In the genomic region with DNA sequence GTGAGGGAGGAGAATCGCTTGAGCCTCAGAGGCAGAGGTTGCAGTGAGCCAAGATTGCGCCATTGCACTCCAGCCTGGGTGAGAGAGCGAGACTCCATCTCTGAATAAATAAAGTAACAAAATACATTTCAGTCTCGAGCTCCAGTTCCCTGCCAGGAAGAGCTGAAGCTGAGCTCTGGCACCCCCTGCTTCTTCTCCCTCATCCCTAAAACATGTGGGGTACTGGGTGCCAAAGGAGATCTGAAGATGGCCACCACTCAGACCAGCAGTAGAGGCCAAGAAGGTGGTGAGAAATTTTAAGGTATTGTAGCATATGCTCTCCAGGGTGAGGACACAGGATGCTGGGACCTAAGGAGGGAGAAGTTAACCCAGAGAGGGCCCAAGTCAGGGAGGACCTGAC, we compare ENCODE assay signal across 33 cellular contexts.
DNase-seq lines count a peak whose midpoint lies in the region; ATAC-seq, FAIRE-seq and TF ChIP-seq lines count a peak whose summit lies in the region.
"Had no signal": no experiment of that assay in that cellular context is flagged by ENCODE, and none has a peak within 500 bp of the region (broad histone marks: within the 10 kb centered on the region; RNA-seq: fewer than 3 reads in every experiment).

No MANE protein-coding gene starts in this region.

- no peaks in the 10 kb centered on the region for H3K36me3 Mint-ChIP-seq in activated naive CD8-positive, alpha-beta T cell treated with anti-CD3 and anti-CD28 coated beads, Interleukin-2, amount 50 U/mL, for 24 hours (ENCODE audit: low read depth)
- H3K36me3 Mint-ChIP-seq in stimulated activated memory B cell treated with anti-CD40 and anti-IgM and Interleukin-4, amounts not matched to agents 10 μg/mL and 1 μg/mL and 100 μg/mL, for 72 hours = peaks cover 34% of the 10 kb centered on the region
- no peaks in the 10 kb centered on the region for H3K36me3 Mint-ChIP-seq in mesothelial cell of epicardium
- H3K36me3 Mint-ChIP-seq: natural killer cell had no signal

- H4K20me1 ChIP-seq in HepG2 (ENCODE audit: insufficient read depth, low read length) = no peaks in the 10 kb centered on the region

- H3K4me2 ChIP-seq in HepG2 (ENCODE audit: low read depth, low read length) = no peak overlapping the region
- H3K4me2 ChIP-seq: PC-9 had no signal

- no peak for DNase-seq in HepG2 (ENCODE audit: low spot score)
- DNase-seq in right lobe of liver = no peak
- DNase-seq in MV-4-11 (lab: John Stamatoyannopoulos, UW) = peak; percentile 38
- no peak for DNase-seq in activated naive CD8-positive, alpha-beta T cell treated with anti-CD3 and anti-CD28 coated beads, Interleukin-2, amount 50 U/mL, for 24 hours
- no peak for DNase-seq in ACHN
- DNase-seq in mesothelial cell of epicardium (ENCODE audit: low spot score in 2 of 2, unreplicated experiment in 2 of 2) = no peak
- no peak for DNase-seq in mucosa of descending colon
- DNase-seq: activated CD8-positive, alpha-beta T cell treated with anti-CD3 and anti-CD28 coated beads, Interleukin-2, amount 10 ng/mL, durations not matched to agents 7 days and 5 days; activated naive CD4-positive, alpha-beta T cell treated with Interleukin-2 at 50 U/mL for 16 hours; activated T-cell treated with anti-CD3 and anti-CD28 coated beads, Interleukin-2, amount 50 U/mL, for 1 hour; amygdala; C1 segment of cervical spinal cord; Calu3; effector CD8-positive, alpha-beta T cell; KG1; left colon; mesendoderm; natural killer cell; NCI-H1048; NCI-H1930; NCI-H2227 treated with DMSO at 0.1 percent for 48 hours; NCI-H748 treated with DMSO at 0.1 percent for 48 hours; ovary; PC-9; SHP77; stimulated activated CD4-positive, alpha-beta T cell treated with anti-CD3 and anti-CD28 coated beads, Interleukin-12 subunit alpha, Interleukin-12 subunit beta, amount 100 ng/mL, for 4 hours; stimulated activated CD4-positive, alpha-beta T cell treated with anti-CD3 and anti-CD28 coated beads, Interleukin-4, amount 100 ng/mL, for 24 hours; stimulated activated naive CD8-positive, alpha-beta T cell treated with anti-CD3 and anti-CD28 coated beads, Interleukin-15, amount 100 ng/mL, for 72 hours; tibial artery had no signal

- H3K4me1 ChIP-seq in HepG2 (ENCODE audit: insufficient read depth, low read length) = peaks cover 15% of the 10 kb centered on the region
- H3K4me1 ChIP-seq in right lobe of liver = peaks cover 0 to 5% (median 0%) of the 10 kb centered on the region in 4 donors
- H3K4me1 ChIP-seq in mucosa of descending colon (ENCODE audit: low read depth) = peaks cover 5% of the 10 kb centered on the region
- H3K4me1 ChIP-seq: breast epithelium, right atrium auricular region had no signal

- intact Hi-C loops in HepG2 (cut with micrococcal nuclease; ENCODE audit: unreplicated experiment) = no loop called here
- intact Hi-C loops in right lobe of liver (cut with DNase I) = loop anchor here (10.0 kb wide), 2 partner anchors 797 to 807 kb away; no protein-coding TSS in a partner anchor
- intact Hi-C loops in mucosa of descending colon (cut with DNase I, micrococcal nuclease) = loop anchor here in 1 of 2 donors (10.0 kb wide), 1 partner anchor 157 kb away; no protein-coding TSS in a partner anchor

- in situ Hi-C loops in HepG2 (cut with HindIII; ENCODE audit: extremely low pct_ligation_motif_present, low pct_unique_long_range_greater_than_20kb) = loop anchor here (10.0 kb wide), 2 partner anchors 477 to 807 kb away; no protein-coding TSS in a partner anchor
- in situ Hi-C loops in ACHN (cut with HindIII; ENCODE audit: low pct_ligation_motif_present, low pct_unique_long_range_greater_than_20kb, low sequenced_read_pairs) = no loop called here

- TF ChIP-seq RAD21 in HepG2 (CRISPR knock-in tag; IDR thresholded peaks at IDR 0.05) = no peak

- 44% methylated on average over 4 of the region's 4 CpGs for WGBS in HepG2 (ENCODE audit: low lambda C conversion rate)
- 53% methylated on average over 3 of the region's 4 CpGs for WGBS in right lobe of liver (ENCODE audit: insufficient coverage, low coverage, low lambda C conversion rate, missing lambda C conversion rate)

- H3K4me3 Mint-ChIP-seq in activated naive CD8-positive, alpha-beta T cell treated with anti-CD3 and anti-CD28 coated beads, Interleukin-2, amount 50 U/mL, for 24 hours = peak overlapping the region; percentile 61
- H3K4me3 Mint-ChIP-seq in stimulated activated memory B cell treated with anti-CD40 and anti-IgM and Interleukin-4, amounts not matched to agents 10 μg/mL and 1 μg/mL and 100 μg/mL, for 72 hours = peak overlapping the region; percentile 92
- H3K4me3 Mint-ChIP-seq in mesothelial cell of epicardium = no peak overlapping the region
- H3K4me3 Mint-ChIP-seq: activated CD8-positive, alpha-beta T cell treated with anti-CD3 and anti-CD28 coated beads, Interleukin-2, amount 10 ng/mL, durations not matched to agents 7 days and 5 days; natural killer cell; stimulated activated naive CD8-positive, alpha-beta T cell treated with anti-CD3 and anti-CD28 coated beads, Interleukin-15, amount 100 ng/mL, for 72 hours had no signal

- H3K9me3 Mint-ChIP-seq in activated naive CD8-positive, alpha-beta T cell treated with anti-CD3 and anti-CD28 coated beads, Interleukin-2, amount 50 U/mL, for 24 hours = no peaks in the 10 kb centered on the region
- H3K9me3 Mint-ChIP-seq in stimulated activated memory B cell treated with anti-CD40 and anti-IgM and Interleukin-4, amounts not matched to agents 10 μg/mL and 1 μg/mL and 100 μg/mL, for 72 hours = no peaks in the 10 kb centered on the region
- no peaks in the 10 kb centered on the region for H3K9me3 Mint-ChIP-seq in mesothelial cell of epicardium
- H3K9me3 Mint-ChIP-seq: natural killer cell; stimulated activated naive CD8-positive, alpha-beta T cell treated with anti-CD3 and anti-CD28 coated beads, Interleukin-15, amount 100 ng/mL, for 72 hours had no signal

- no peak overlapping the region for H3K9ac ChIP-seq in HepG2 (ENCODE audit: insufficient read depth, low read depth, low read length)

- H3K9me3 ChIP-seq in HepG2 (ENCODE audit: low read length) = no peaks in the 10 kb centered on the region
- H3K9me3 ChIP-seq in right lobe of liver = no peaks in the 10 kb centered on the region
- no peaks in the 10 kb centered on the region for H3K9me3 ChIP-seq in mucosa of descending colon
- H3K9me3 ChIP-seq: breast epithelium, ovary, right atrium auricular region, tibial artery had no signal

- no peak for TF ChIP-seq POLR2A in HepG2 (IDR thresholded peaks at IDR 0.05; ENCODE audit: insufficient read depth in 1 of 2, low read depth in 2 of 2, low read length in 2 of 2)
- TF ChIP-seq POLR2A in right lobe of liver (IDR thresholded peaks at IDR 0.05) = no peak

- TF ChIP-seq CTCF in HepG2 (CRISPR knock-in tag; IDR thresholded peaks at IDR 0.05) (no peak), right lobe of liver (IDR thresholded peaks at IDR 0.05) (no peak), mesothelial cell of epicardium (IDR thresholded peaks at IDR 0.05; ENCODE audit: unreplicated experiment) (no peak), mucosa of descending colon (IDR thresholded peaks at IDR 0.05) (no peak)

- POLR2A ChIA-PET in HepG2 (lab: Yijun Ruan, JAX) = interaction anchor here (1.2 kb wide), 1 partner anchor 11 kb away, joined by 3 read pairs; no protein-coding TSS in a partner anchor

- no peak overlapping the region for H2AFZ ChIP-seq in HepG2 (ENCODE audit: low read length)
- H2AFZ ChIP-seq: PC-9 had no signal

- H3K27ac ChIP-seq in HepG2 (ENCODE audit: extremely low read length, insufficient read depth, low read length) (no peak overlapping the region), right lobe of liver (no peak overlapping the region)
- H3K27ac ChIP-seq: breast epithelium, ovary, PC-9, right atrium auricular region, tibial artery had no signal

- BruUV-seq in HepG2 (replicated peaks; lab: Mats Ljungman, UMichigan) = no TSS peak

- ATAC-seq in HepG2 = no peak
- no peak for ATAC-seq in right lobe of liver
- ATAC-seq in activated naive CD8-positive, alpha-beta T cell treated with anti-CD3 and anti-CD28 coated beads, Interleukin-2, amount 50 U/mL, for 24 hours = no peak
- no peak for ATAC-seq in stimulated activated memory B cell treated with anti-CD40 and anti-IgM and Interleukin-4, amounts not matched to agents 10 μg/mL and 1 μg/mL and 100 μg/mL, for 72 hours
- no peak for ATAC-seq in mucosa of descending colon
- ATAC-seq: activated CD8-positive, alpha-beta T cell treated with anti-CD3 and anti-CD28 coated beads, Interleukin-2, amount 10 ng/mL, durations not matched to agents 7 days and 5 days; left colon; natural killer cell; stimulated activated naive CD8-positive, alpha-beta T cell treated with anti-CD3 and anti-CD28 coated beads, Interleukin-15, amount 100 ng/mL, for 72 hours had no signal

- peaks cover 21% of the 10 kb centered on the region for H3K4me1 Mint-ChIP-seq in activated naive CD8-positive, alpha-beta T cell treated with anti-CD3 and anti-CD28 coated beads, Interleukin-2, amount 50 U/mL, for 24 hours
- H3K4me1 Mint-ChIP-seq in stimulated activated memory B cell treated with anti-CD40 and anti-IgM and Interleukin-4, amounts not matched to agents 10 μg/mL and 1 μg/mL and 100 μg/mL, for 72 hours = peaks cover 80% of the 10 kb centered on the region
- peaks cover 29% of the 10 kb centered on the region for H3K4me1 Mint-ChIP-seq in mesothelial cell of epicardium

- H3K27me3 ChIP-seq in HepG2 (ENCODE audit: control insufficient read depth in 1 of 2, insufficient read depth in 2 of 2, low read length in 2 of 2) = no peaks in the 10 kb centered on the region
- no peaks in the 10 kb centered on the region for H3K27me3 ChIP-seq in right lobe of liver
- H3K27me3 ChIP-seq: breast epithelium, ovary, right atrium auricular region, tibial artery had no signal

- peaks cover 6% of the 10 kb centered on the region for H3K27me3 Mint-ChIP-seq in activated naive CD8-positive, alpha-beta T cell treated with anti-CD3 and anti-CD28 coated beads, Interleukin-2, amount 50 U/mL, for 24 hours
- H3K27me3 Mint-ChIP-seq in stimulated activated memory B cell treated with anti-CD40 and anti-IgM and Interleukin-4, amounts not matched to agents 10 μg/mL and 1 μg/mL and 100 μg/mL, for 72 hours = no peaks in the 10 kb centered on the region
- H3K27me3 Mint-ChIP-seq in mesothelial cell of epicardium (ENCODE audit: low read depth) = no peaks in the 10 kb centered on the region

- no peaks in the 10 kb centered on the region for H3K36me3 ChIP-seq in HepG2 (replicated peaks in 1 of 2; ENCODE audit: control insufficient read depth in 1 of 2, insufficient read depth in 2 of 2, low read length in 2 of 2)
- H3K36me3 ChIP-seq in right lobe of liver = no peaks in the 10 kb centered on the region
- no peaks in the 10 kb centered on the region for H3K36me3 ChIP-seq in mucosa of descending colon (ENCODE audit: low read depth)
- H3K36me3 ChIP-seq: breast epithelium, ovary, right atrium auricular region, tibial artery had no signal

- CTCF ChIA-PET in HepG2 (lab: Yijun Ruan, JAX; ENCODE audit: low intra/inter-chr PET ratio, low total read pairs) = no interaction called here

- TF ChIP-seq EP300 in HepG2 (IDR thresholded peaks at IDR 0.05; ENCODE audit: low read depth in 2 of 2, low read length in 2 of 2) (no peak), HepG2 (CRISPR knock-in tag; IDR thresholded peaks at IDR 0.05; ENCODE audit: borderline replicate concordance) (no peak)

- peak overlapping the region; percentile 8 for H3K27ac Mint-ChIP-seq in activated naive CD8-positive, alpha-beta T cell treated with anti-CD3 and anti-CD28 coated beads, Interleukin-2, amount 50 U/mL, for 24 hours
- peak overlapping the region; percentile 83 for H3K27ac Mint-ChIP-seq in stimulated activated memory B cell treated with anti-CD40 and anti-IgM and Interleukin-4, amounts not matched to agents 10 μg/mL and 1 μg/mL and 100 μg/mL, for 72 hours
- no peak overlapping the region for H3K27ac Mint-ChIP-seq in mesothelial cell of epicardium
- H3K27ac Mint-ChIP-seq: activated CD8-positive, alpha-beta T cell treated with anti-CD3 and anti-CD28 coated beads, Interleukin-2, amount 10 ng/mL, durations not matched to agents 7 days and 5 days; natural killer cell had no signal

- H3K4me3 ChIP-seq in HepG2 (replicated peaks in 1 of 3; ENCODE audit: insufficient read depth in 1 of 3, low read depth in 2 of 3, low read length in 3 of 3) (no peak overlapping the region), right lobe of liver (no peak overlapping the region), mucosa of descending colon (no peak overlapping the region)
- H3K4me3 ChIP-seq: breast epithelium, ovary, PC-9, right atrium auricular region, tibial artery had no signal

- FAIRE-seq in HepG2 (lab: Jason Lieb, UNC) = no peak
- FAIRE-seq: H1 had no signal

- no peaks in the 10 kb centered on the region for H3K79me2 ChIP-seq in HepG2 (ENCODE audit: insufficient read depth, low read length)
